13 cellular contexts compared by ENCODE assay signal in genomic region chr7:106058925-106059324, GRCh38. TPM values are rescaled to one million over a fixed set of nuclear protein-coding genes. Genes with fewer than 3 reads are reported as not detected.
A peak's percentile ranks its signal among the peaks of the same experiment; 100 is the strongest.
DNase-seq lines count a peak whose midpoint lies in the region; TF ChIP-seq lines count a peak whose summit lies in the region.
"Had no signal": no experiment of that assay in that cellular context is flagged by ENCODE, and none has a peak within 500 bp of the region (broad histone marks: within the 10 kb centered on the region; RNA-seq: fewer than 3 reads in every experiment).

No MANE protein-coding gene starts in this region.

- 79 to 82% methylated on average over 3 of the region's 3 CpGs for WGBS in ectodermal cell, 2 experiments

- DNase-seq in SHP77 (lab: John Stamatoyannopoulos, UW) (no peak), CD1c-positive myeloid dendritic cell (ENCODE audit: extremely low spot score) (no peak), GM19238 (ENCODE audit: insufficient read length, low spot score) (no peak), A673 (ENCODE audit: low spot score) (no peak)
- DNase-seq: activated CD8-positive, alpha-beta T cell treated with anti-CD3 and anti-CD28 coated beads for 36 hours; activated effector memory CD4-positive, alpha-beta T cell treated with anti-CD3 and anti-CD28 coated beads, Interleukin-2, amount 50 U/mL, for 16 hours; naive thymus-derived CD4-positive, alpha-beta T cell; NCI-H2227 treated with DMSO at 0.1 percent for 48 hours had no signal

- H3K79me2 ChIP-seq in OCI-LY1 (ENCODE audit: insufficient read depth, low read length) = no peaks in the 10 kb centered on the region
- no peaks in the 10 kb centered on the region for H3K79me2 ChIP-seq in parathyroid adenoma

- H3F3A ChIP-seq in OCI-LY1 (ENCODE audit: insufficient read depth, low read length) = peaks cover 31% of the 10 kb centered on the region

- no TSS peak for BruUV-seq in A673 (replicated peaks; lab: Mats Ljungman, UMichigan)

- CTCF ChIA-PET in A673 (lab: Charles Lee) = interaction anchor here (1.2 kb wide), 1 partner anchor 95 kb away, joined by 5 read pairs; no protein-coding TSS in a partner anchor

- TF ChIP-seq CTCF in OCI-LY1 (IDR thresholded peaks at IDR 0.05; ENCODE audit: low read length) (no peak), parathyroid adenoma (IDR thresholded peaks at IDR 0.05) (no peak), A673 (conservative IDR thresholded peaks at IDR 0.05; ENCODE audit: low read depth, low read length) (no peak)

- no peak overlapping the region for H3K4me3 ChIP-seq in BLaER1 treated with 17β-estradiol and CSF1 and Interleukin-3, amounts not matched to agents 10 nM and 100 nM
- H3K4me3 ChIP-seq in OCI-LY1 (ENCODE audit: low read depth, low read length, poor library complexity, severe bottlenecking) (peak overlapping the region; percentile 35), ectodermal cell (ENCODE audit: insufficient read depth, low read depth, low read length) (no peak overlapping the region), parathyroid adenoma (ENCODE audit: low read depth, low read length) (no peak overlapping the region), A673 (ENCODE audit: low read depth, low read length, poor library complexity, severe bottlenecking) (no peak overlapping the region)
- H3K4me3 ChIP-seq: thoracic aorta had no signal

- intact Hi-C loops in A673 (cut with micrococcal nuclease; ENCODE audit: unreplicated experiment) = loop anchor here (5.0 kb wide), 1 partner anchor 108 kb away; no protein-coding TSS in a partner anchor

- peaks cover 52 to 70% (median 70%) of the 10 kb centered on the region in 10 experiments for H3K4me1 ChIP-seq in BLaER1 treated with 17β-estradiol and CSF1 and Interleukin-3, amounts not matched to agents 10 nM and 100 nM
- H3K4me1 ChIP-seq in OCI-LY1 (ENCODE audit: insufficient read depth, low read length, severe bottlenecking) (peaks cover 85% of the 10 kb centered on the region), ectodermal cell (ENCODE audit: control insufficient read depth, insufficient read depth, low read length) (peaks cover 11% of the 10 kb centered on the region), parathyroid adenoma (peaks cover 18% of the 10 kb centered on the region), A673 (ENCODE audit: insufficient read depth, low read length, poor library complexity, severe bottlenecking) (peaks cover 33% of the 10 kb centered on the region)

- no peaks in the 10 kb centered on the region for H3K27me3 ChIP-seq in BLaER1 treated with 17β-estradiol and CSF1 and Interleukin-3, amounts not matched to agents 10 nM and 100 nM
- H3K27me3 ChIP-seq in OCI-LY1 (ENCODE audit: insufficient read depth, low read length) (no peaks in the 10 kb centered on the region), ectodermal cell (ENCODE audit: control insufficient read depth, insufficient read depth, low read length, poor library complexity, severe bottlenecking) (no peaks in the 10 kb centered on the region), parathyroid adenoma (ENCODE audit: control insufficient read depth, insufficient read depth, low read length) (no peaks in the 10 kb centered on the region), A673 (replicated peaks; ENCODE audit: insufficient read depth, low read depth, low read length, poor library complexity) (no peaks in the 10 kb centered on the region)

- H3K36me3 ChIP-seq in BLaER1 treated with 17β-estradiol and CSF1 and Interleukin-3, amounts not matched to agents 10 nM and 100 nM = no peaks in the 10 kb centered on the region
- H3K36me3 ChIP-seq in OCI-LY1 (ENCODE audit: insufficient read depth, low read length) (no peaks in the 10 kb centered on the region), ectodermal cell (ENCODE audit: control insufficient read depth, insufficient read depth, low read length) (no peaks in the 10 kb centered on the region), parathyroid adenoma (ENCODE audit: control insufficient read depth, insufficient read depth, low read length) (no peaks in the 10 kb centered on the region), A673 (ENCODE audit: insufficient read depth, low read length, poor library complexity, severe bottlenecking) (no peaks in the 10 kb centered on the region)
- H3K36me3 ChIP-seq: thoracic aorta had no signal

- H3K9me3 ChIP-seq in BLaER1 treated with 17β-estradiol and CSF1 and Interleukin-3, amounts not matched to agents 10 nM and 100 nM (replicated peaks in 1 of 11) = peaks cover 4 to 15% (median 9%) of the 10 kb centered on the region in 11 experiments; a peak in 15 of 22 replicates
- H3K9me3 ChIP-seq in OCI-LY1 (ENCODE audit: low read length) (no peaks in the 10 kb centered on the region), ectodermal cell (ENCODE audit: control insufficient read depth, low read length) (no peaks in the 10 kb centered on the region), parathyroid adenoma (ENCODE audit: control insufficient read depth, low read length) (no peaks in the 10 kb centered on the region), A673 (ENCODE audit: low read depth, low read length, poor library complexity, severe bottlenecking) (no peaks in the 10 kb centered on the region)
- H3K9me3 ChIP-seq: thoracic aorta had no signal

- H3K27ac ChIP-seq in BLaER1 treated with 17β-estradiol and CSF1 and Interleukin-3, amounts not matched to agents 10 nM and 100 nM = peak overlapping the region in 9 of 11 experiments; percentile 39 to 74 (median 65); a peak in 17 of 22 replicates
- peak overlapping the region; percentile 99 for H3K27ac ChIP-seq in OCI-LY1 (ENCODE audit: low read depth, low read length, poor library complexity, severe bottlenecking)
- H3K27ac ChIP-seq in ectodermal cell (ENCODE audit: insufficient read depth, low read depth, low read length, poor library complexity, severe bottlenecking) = peak overlapping the region; percentile 61
- H3K27ac ChIP-seq in parathyroid adenoma = peak overlapping the region; percentile 67
- no peak overlapping the region for H3K27ac ChIP-seq in A673 (ENCODE audit: low read depth, low read length, poor library complexity, severe bottlenecking)
- H3K27ac ChIP-seq: thoracic aorta had no signal

- peak overlapping the region; percentile 56 to 91 (median 81) for H3K4me2 ChIP-seq in BLaER1 treated with 17β-estradiol and CSF1 and Interleukin-3, amounts not matched to agents 10 nM and 100 nM
- H3K4me2 ChIP-seq in OCI-LY1 (ENCODE audit: low read length) = peak overlapping the region; percentile 62
- no peak overlapping the region for H3K4me2 ChIP-seq in parathyroid adenoma (ENCODE audit: low read length)

- H2AFZ ChIP-seq in OCI-LY1 (ENCODE audit: low read length) = no peak overlapping the region
- peak overlapping the region; percentile 69 for H2AFZ ChIP-seq in parathyroid adenoma

- peak overlapping the region in 8 of 11 experiments; percentile 10 to 65 (median 33); a peak in 11 of 22 replicates for H3K9ac ChIP-seq in BLaER1 treated with 17β-estradiol and CSF1 and Interleukin-3, amounts not matched to agents 10 nM and 100 nM
- H3K9ac ChIP-seq in OCI-LY1 (ENCODE audit: low read length) (peak overlapping the region; percentile 84), parathyroid adenoma (no peak overlapping the region)

- H3K9me2 ChIP-seq in OCI-LY1 (ENCODE audit: low read depth, low read length) = no peaks in the 10 kb centered on the region

- POLR2A ChIA-PET in A673 (lab: Charles Lee; ENCODE audit: low non-redundant PET) = no interaction called here

- H4K20me1 ChIP-seq in BLaER1 treated with 17β-estradiol and CSF1 and Interleukin-3, amounts not matched to agents 10 nM and 100 nM = no peaks in the 10 kb centered on the region
- H4K20me1 ChIP-seq in OCI-LY1 (ENCODE audit: insufficient read depth, low read length) = no peaks in the 10 kb centered on the region

RNA-seq across cellular contexts. Expression of gene SYPL1, which starts 53.2 kb away (rescaled TPM):
- polyA plus RNA-seq in ectodermal cell (2013, experiment 1 of 4) = 55.7 TPM
- polyA plus RNA-seq in ectodermal cell (2013, experiment 2 of 4) = 52.0 TPM
- polyA plus RNA-seq in ectodermal cell (2013, experiment 3 of 4) = 42.6 TPM
- polyA plus RNA-seq in ectodermal cell (2013, experiment 4 of 4) = 51.0 TPM
- total RNA-seq in A673 (2021) = 64.4 and 76.4 TPM in 2 replicates
